Comparison of ENCODE assay signal across 32 cellular contexts in the genomic region with DNA sequence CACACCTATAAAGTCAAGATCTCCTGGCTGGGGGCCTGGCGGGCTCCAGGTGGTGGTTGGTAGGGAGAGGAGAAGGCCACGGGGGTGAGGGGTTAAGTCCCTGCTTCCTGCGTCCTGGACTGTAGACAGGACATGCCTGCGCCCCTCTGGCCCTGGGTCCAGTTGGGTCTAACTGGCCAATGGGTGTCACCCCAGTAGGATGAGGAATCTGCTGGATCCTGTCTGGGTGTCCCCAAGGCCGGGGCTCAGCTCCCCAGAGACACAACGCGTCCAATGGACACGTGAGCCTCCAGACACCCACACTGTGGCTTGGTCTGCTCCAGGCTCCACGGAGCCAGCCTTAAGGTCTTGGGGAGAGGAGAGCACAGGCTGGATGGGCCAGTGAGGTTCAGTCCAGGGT. TPM values are rescaled to one million over a fixed set of nuclear protein-coding genes. Genes with fewer than 3 reads are reported as not detected.
"Had no signal": no experiment of that assay in that cellular context is flagged by ENCODE, and none has a peak within 500 bp of the region (broad histone marks: within the 10 kb centered on the region; RNA-seq: fewer than 3 reads in every experiment).

No MANE protein-coding gene starts in this region.

- H3K4me1 ChIP-seq: SJSA1 had no signal

- H3K27ac ChIP-seq: SJSA1, VCaP had no signal

- H3K36me3 ChIP-seq: SJSA1 had no signal

- H3K9me3 ChIP-seq: SJSA1, SK-N-SH had no signal

- H3K4me3 Mint-ChIP-seq: activated B cell treated with CpG ODN at 0.5 μM for 24 hours; activated CD4-positive, alpha-beta memory T cell treated with anti-CD3 and anti-CD28 coated beads for 36 hours; activated naive CD4-positive, alpha-beta T cell treated with anti-CD3 and anti-CD28 coated beads, Interleukin-2, amount 10 ng/mL, durations not matched to agents 7 days and 5 days; activated naive CD8-positive, alpha-beta T cell; activated naive CD8-positive, alpha-beta T cell treated with anti-CD3 and anti-CD28 coated beads, Interleukin-2, amount 50 U/mL, for 24 hours; brain; IgD-negative memory B cell had no signal

- H3K9me3 Mint-ChIP-seq: activated B cell treated with CpG ODN at 0.5 μM for 24 hours; activated CD4-positive, alpha-beta memory T cell treated with anti-CD3 and anti-CD28 coated beads for 36 hours; activated naive CD4-positive, alpha-beta T cell treated with anti-CD3 and anti-CD28 coated beads, Interleukin-2, amount 10 ng/mL, durations not matched to agents 7 days and 5 days; activated naive CD8-positive, alpha-beta T cell treated with anti-CD3 and anti-CD28 coated beads, Interleukin-2, amount 50 U/mL, for 24 hours; brain had no signal

- H3K27me3 Mint-ChIP-seq: activated CD4-positive, alpha-beta memory T cell treated with anti-CD3 and anti-CD28 coated beads for 36 hours; activated naive CD8-positive, alpha-beta T cell had no signal

- H3K27ac Mint-ChIP-seq: activated B cell treated with CpG ODN at 0.5 μM for 24 hours; activated CD4-positive, alpha-beta memory T cell treated with anti-CD3 and anti-CD28 coated beads for 36 hours; activated naive CD4-positive, alpha-beta T cell treated with anti-CD3 and anti-CD28 coated beads, Interleukin-2, amount 10 ng/mL, durations not matched to agents 7 days and 5 days; activated naive CD8-positive, alpha-beta T cell; activated naive CD8-positive, alpha-beta T cell treated with anti-CD3 and anti-CD28 coated beads, Interleukin-2, amount 50 U/mL, for 24 hours; IgD-negative memory B cell had no signal

- ATAC-seq: activated naive CD8-positive, alpha-beta T cell treated with anti-CD3 and anti-CD28 coated beads, Interleukin-2, amount 50 U/mL, for 24 hours had no signal

- H3K4me3 ChIP-seq: SJSA1 had no signal

- DNase-seq: activated B cell treated with CpG ODN at 0.5 μM for 24 hours; activated CD4-positive, alpha-beta memory T cell treated with anti-CD3 and anti-CD28 coated beads for 36 hours; activated CD4-positive, alpha-beta T cell treated with anti-CD3 and anti-CD28 coated beads for 4 hours; activated CD4-positive, alpha-beta T cell treated with anti-CD3 and anti-CD28 coated beads, Interleukin-2, amount 50 U/mL, for 1 hour; activated CD4-positive, CD25-positive, alpha-beta regulatory T cell treated with anti-CD3 and anti-CD28 coated beads, Interleukin-2, amount 50 U/mL, for 72 hours; activated CD8-positive, alpha-beta memory T cell treated with anti-CD3 and anti-CD28 coated beads, Interleukin-2, amount 50 U/mL, for 48 hours; activated effector memory CD4-positive, alpha-beta T cell treated with Interleukin-2 at 50 U/mL for 16 hours; activated naive CD4-positive, alpha-beta T cell treated with anti-CD3 and anti-CD28 coated beads, Interleukin-2, amount 10 ng/mL, durations not matched to agents 7 days and 5 days; activated naive CD8-positive, alpha-beta T cell treated with anti-CD3 and anti-CD28 coated beads, Interleukin-2, amount 50 U/mL, for 24 hours; activated T-cell treated with anti-CD3 and anti-CD28 coated beads, Interleukin-2, amount 50 U/mL, for 48 hours; anterior cingulate cortex; Karpas-422; KBM-7; NCI-H1105; NCI-H1417 treated with DMSO at 0.1 percent for 48 hours; NCI-H187 treated with DMSO at 0.1 percent for 48 hours; NCI-H2081; NCI-H345; NCI-H524 treated with DMSO at 0.1 percent for 48 hours; OCI-M1; SHP77 treated with DMSO at 0.1 percent for 48 hours; SK-N-SH; T-helper 2 cell; T-helper 9 cell had no signal

- H3K4me1 Mint-ChIP-seq: activated B cell treated with CpG ODN at 0.5 μM for 24 hours; activated naive CD4-positive, alpha-beta T cell treated with anti-CD3 and anti-CD28 coated beads, Interleukin-2, amount 10 ng/mL, durations not matched to agents 7 days and 5 days; activated naive CD8-positive, alpha-beta T cell treated with anti-CD3 and anti-CD28 coated beads, Interleukin-2, amount 50 U/mL, for 24 hours; brain had no signal

- H3K36me3 Mint-ChIP-seq: activated CD4-positive, alpha-beta memory T cell treated with anti-CD3 and anti-CD28 coated beads for 36 hours; activated naive CD4-positive, alpha-beta T cell treated with anti-CD3 and anti-CD28 coated beads, Interleukin-2, amount 10 ng/mL, durations not matched to agents 7 days and 5 days; activated naive CD8-positive, alpha-beta T cell; IgD-negative memory B cell had no signal

RNA-seq across cellular contexts. Expression of a gene that starts 19.6 kb away (rescaled TPM):
- total RNA-seq: activated B cell treated with CpG ODN at 0.5 μM for 24 hours; activated CD4-positive, alpha-beta memory T cell treated with anti-CD3 and anti-CD28 coated beads for 36 hours; bronchial epithelial cell; MCF 10A; NCI-H460; SJSA1 had no signal
- polyA plus RNA-seq: IgD-negative memory B cell, SK-N-SH had no signal

RNA-seq across cellular contexts. Expression of a gene that starts 28.6 kb away (rescaled TPM):
- total RNA-seq: activated B cell treated with CpG ODN at 0.5 μM for 24 hours; activated CD4-positive, alpha-beta memory T cell treated with anti-CD3 and anti-CD28 coated beads for 36 hours; bronchial epithelial cell; MCF 10A; NCI-H460; SJSA1 had no signal
- polyA plus RNA-seq: IgD-negative memory B cell, SK-N-SH had no signal
